1 cellular context compared by ENCODE assay signal in genomic region chr11:37718431-37718999, GRCh38.
TF ChIP-seq lines count a peak whose summit lies in the region.

No MANE protein-coding gene starts in this region.

TF ChIP-seq in HepG2, 621 proteins besides CTCF, POLR2A, EP300 and RAD21:
- TF ChIP-seq, protein P1, sequence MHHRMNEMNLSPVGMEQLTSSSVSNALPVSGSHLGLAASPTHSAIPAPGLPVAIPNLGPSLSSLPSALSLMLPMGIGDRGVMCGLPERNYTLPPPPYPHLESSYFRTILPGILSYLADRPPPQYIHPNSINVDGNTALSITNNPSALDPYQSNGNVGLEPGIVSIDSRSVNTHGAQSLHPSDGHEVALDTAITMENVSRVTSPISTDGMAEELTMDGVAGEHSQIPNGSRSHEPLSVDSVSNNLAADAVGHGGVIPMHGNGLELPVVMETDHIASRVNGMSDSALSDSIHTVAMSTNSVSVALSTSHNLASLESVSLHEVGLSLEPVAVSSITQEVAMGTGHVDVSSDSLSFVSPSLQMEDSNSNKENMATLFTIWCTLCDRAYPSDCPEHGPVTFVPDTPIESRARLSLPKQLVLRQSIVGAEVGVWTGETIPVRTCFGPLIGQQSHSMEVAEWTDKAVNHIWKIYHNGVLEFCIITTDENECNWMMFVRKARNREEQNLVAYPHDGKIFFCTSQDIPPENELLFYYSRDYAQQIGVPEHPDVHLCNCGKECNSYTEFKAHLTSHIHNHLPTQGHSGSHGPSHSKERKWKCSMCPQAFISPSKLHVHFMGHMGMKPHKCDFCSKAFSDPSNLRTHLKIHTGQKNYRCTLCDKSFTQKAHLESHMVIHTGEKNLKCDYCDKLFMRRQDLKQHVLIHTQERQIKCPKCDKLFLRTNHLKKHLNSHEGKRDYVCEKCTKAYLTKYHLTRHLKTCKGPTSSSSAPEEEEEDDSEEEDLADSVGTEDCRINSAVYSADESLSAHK (CRISPR knock-in tag; IDR thresholded peaks at IDR 0.05; ENCODE audit: borderline replicate concordance), result no peak
- TF ChIP-seq ATF3 (CRISPR knock-in tag; IDR thresholded peaks at IDR 0.05) (no peak), ZNF629 (CRISPR knock-in tag; conservative IDR thresholded peaks at IDR 0.05) (no peak), ELF4 (CRISPR knock-in tag; IDR thresholded peaks at IDR 0.05; ENCODE audit: borderline replicate concordance) (no peak), ZNF44 (CRISPR knock-in tag; IDR thresholded peaks at IDR 0.05) (no peak), CBX1 (IDR thresholded peaks at IDR 0.05; ENCODE audit: low read depth) (no peak)
- TF ChIP-seq, protein P2, sequence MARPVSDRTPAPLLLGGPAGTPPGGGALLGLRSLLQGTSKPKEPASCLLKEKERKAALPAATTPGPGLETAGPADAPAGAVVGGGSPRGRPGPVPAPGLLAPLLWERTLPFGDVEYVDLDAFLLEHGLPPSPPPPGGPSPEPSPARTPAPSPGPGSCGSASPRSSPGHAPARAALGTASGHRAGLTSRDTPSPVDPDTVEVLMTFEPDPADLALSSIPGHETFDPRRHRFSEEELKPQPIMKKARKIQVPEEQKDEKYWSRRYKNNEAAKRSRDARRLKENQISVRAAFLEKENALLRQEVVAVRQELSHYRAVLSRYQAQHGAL (CRISPR knock-in tag; IDR thresholded peaks at IDR 0.05; ENCODE audit: not compliant biosample characterization), result no peak
- TF ChIP-seq, protein P3, sequence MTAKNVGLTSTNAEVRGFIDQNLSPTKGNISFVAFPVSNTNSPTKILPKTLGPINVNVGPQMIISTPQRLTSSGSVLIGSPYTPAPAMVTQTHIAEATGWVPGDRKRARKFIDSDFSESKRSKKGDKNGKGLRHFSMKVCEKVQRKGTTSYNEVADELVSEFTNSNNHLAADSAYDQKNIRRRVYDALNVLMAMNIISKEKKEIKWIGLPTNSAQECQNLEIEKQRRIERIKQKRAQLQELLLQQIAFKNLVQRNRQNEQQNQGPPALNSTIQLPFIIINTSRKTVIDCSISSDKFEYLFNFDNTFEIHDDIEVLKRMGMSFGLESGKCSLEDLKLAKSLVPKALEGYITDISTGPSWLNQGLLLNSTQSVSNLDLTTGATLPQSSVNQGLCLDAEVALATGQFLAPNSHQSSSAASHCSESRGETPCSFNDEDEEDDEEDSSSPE (CRISPR knock-in tag; IDR thresholded peaks at IDR 0.05), result no peak
TF ChIP-seq in HepG2: peak in this region for 0.
